In the genomic region with DNA sequence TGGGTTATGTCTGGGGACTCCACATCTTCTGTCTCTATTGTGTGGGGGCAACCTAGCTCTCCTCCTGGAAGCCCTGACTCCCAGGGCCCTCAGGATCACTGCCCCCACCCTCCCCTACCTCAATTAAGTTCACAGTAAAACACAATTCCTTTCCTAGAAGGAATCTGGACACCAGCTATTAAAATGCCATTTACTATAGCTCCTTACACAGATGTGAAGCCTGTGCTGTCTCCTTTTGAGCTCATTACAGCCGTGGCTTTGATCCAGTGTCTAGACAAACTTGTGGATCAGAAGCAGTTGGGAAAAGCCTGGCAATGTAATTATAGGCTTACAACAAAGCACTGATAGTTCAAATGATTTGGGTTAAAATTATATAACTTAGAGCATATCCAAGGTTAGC, we compare ENCODE assay signal across 16 cellular contexts.
A peak's percentile ranks its signal among the peaks of the same experiment; 100 is the strongest.
DNase-seq lines count a peak whose midpoint lies in the region; ATAC-seq and TF ChIP-seq lines count a peak whose summit lies in the region.
"Had no signal": no experiment of that assay in that cellular context is flagged by ENCODE, and none has a peak within 500 bp of the region (broad histone marks: within the 10 kb centered on the region; RNA-seq: fewer than 3 reads in every experiment).

No MANE protein-coding gene starts in this region.

- H3K23ac ChIP-seq in mesendoderm (ENCODE audit: low read length), result no peak overlapping the region

- H3K9ac ChIP-seq in mesendoderm (ENCODE audit: low read length) (no peak overlapping the region), smooth muscle cell (ENCODE audit: low read depth) (no peak overlapping the region)

- DNase-seq in NCI-H2227 (lab: John Stamatoyannopoulos, UW; ENCODE audit: unreplicated experiment) (peak; percentile 50), NCI-H82 (lab: John Stamatoyannopoulos, UW) (peak; percentile 52), mesendoderm (peak; percentile 16), smooth muscle cell (lab: John Stamatoyannopoulos, UW; ENCODE audit: unreplicated experiment) (no peak), NCI-H2171 treated with DMSO at 0.1 percent for 48 hours (lab: John Stamatoyannopoulos, UW) (no peak), SKM-1 (lab: John Stamatoyannopoulos, UW; ENCODE audit: unreplicated experiment) (no peak)
- DNase-seq: ACHN; BE2C; C1 segment of cervical spinal cord; CD4-positive, CD25-positive, alpha-beta regulatory T cell; CD8-positive, alpha-beta memory T cell; COR-L47; DMS 273 treated with DMSO at 0.1 percent for 48 hours had no signal

- no peaks in the 10 kb centered on the region for H3K9me3 ChIP-seq in smooth muscle cell (replicated peaks; ENCODE audit: low read depth)
- H3K9me3 ChIP-seq: BE2C, HAP-1 had no signal

- H4K5ac ChIP-seq in mesendoderm (ENCODE audit: low read length), result no peak overlapping the region

- H3K4ac ChIP-seq in mesendoderm (ENCODE audit: low read depth, low read length), result no peak overlapping the region

- H2BK120ac ChIP-seq in mesendoderm (ENCODE audit: low read depth, low read length), result no peak overlapping the region

- no CpG with 5 or more reads among the region's 1 CpG for WGBS in mesendoderm (ENCODE audit: extremely low coverage, insufficient coverage, low lambda C conversion rate)
- 8% methylated on average over 1 of the region's 1 CpG for WGBS in smooth muscle cell (ENCODE audit: low lambda C conversion rate)

- H3K56ac ChIP-seq in mesendoderm (ENCODE audit: low read length), result no peak overlapping the region

- H3K18ac ChIP-seq in mesendoderm (ENCODE audit: low read length), result no peak overlapping the region

- H3F3A ChIP-seq in smooth muscle cell (ENCODE audit: low read depth), result no peaks in the 10 kb centered on the region

- H3K4me2 ChIP-seq in mesendoderm (ENCODE audit: low read length) (no peak overlapping the region), smooth muscle cell (no peak overlapping the region)

- H3K27me3 ChIP-seq in mesendoderm (ENCODE audit: insufficient read depth, low read length, poor library complexity), result no peaks in the 10 kb centered on the region
- no peaks in the 10 kb centered on the region for H3K27me3 ChIP-seq in smooth muscle cell (ENCODE audit: low read depth)
- H3K27me3 ChIP-seq: BE2C had no signal

- no peak for TF ChIP-seq CTCF in smooth muscle cell (IDR thresholded peaks at IDR 0.05; ENCODE audit: borderline replicate concordance, insufficient read depth, poor library complexity, severe bottlenecking)

- H3K4me1 ChIP-seq in mesendoderm (ENCODE audit: control insufficient read depth, low read depth, low read length) (no peaks in the 10 kb centered on the region), smooth muscle cell (ENCODE audit: low read depth) (no peaks in the 10 kb centered on the region)
- H3K4me1 ChIP-seq: BE2C, HAP-1 had no signal

- H3K27ac ChIP-seq in mesendoderm (ENCODE audit: low read depth, low read length), result no peak overlapping the region
- H3K27ac ChIP-seq in smooth muscle cell (ENCODE audit: low read depth), result peak overlapping the region; percentile 29
- H3K27ac ChIP-seq: HL-60 had no signal

- H3K79me1 ChIP-seq in mesendoderm (ENCODE audit: low read length), result no peaks in the 10 kb centered on the region

- no peak overlapping the region for H2AK5ac ChIP-seq in mesendoderm (ENCODE audit: low read length)

- H3K4me3 ChIP-seq in mesendoderm (ENCODE audit: low read length) (no peak overlapping the region), smooth muscle cell (no peak overlapping the region)
- H3K4me3 ChIP-seq: HAP-1 had no signal

- no peak overlapping the region for H2AFZ ChIP-seq in smooth muscle cell (ENCODE audit: low read depth)

- H3K36me3 ChIP-seq in mesendoderm (ENCODE audit: control insufficient read depth, insufficient read depth, low read length), result no peaks in the 10 kb centered on the region
- no peaks in the 10 kb centered on the region for H3K36me3 ChIP-seq in smooth muscle cell (ENCODE audit: low read depth)
- H3K36me3 ChIP-seq: BE2C, HAP-1 had no signal

- no peak overlapping the region for H2BK5ac ChIP-seq in mesendoderm (ENCODE audit: low read length)

- ATAC-seq in HG03571 (IDR thresholded peaks at IDR 0.05; ENCODE audit: unreplicated experiment), result no peak

- no peak overlapping the region for H4K8ac ChIP-seq in mesendoderm (ENCODE audit: low read depth, low read length)

- no peaks in the 10 kb centered on the region for H4K20me1 ChIP-seq in smooth muscle cell (ENCODE audit: low read depth)

- H2BK15ac ChIP-seq in mesendoderm (replicated peaks; ENCODE audit: low read depth), result no peak overlapping the region

- no peaks in the 10 kb centered on the region for H3K79me2 ChIP-seq in mesendoderm (ENCODE audit: control insufficient read depth, insufficient read depth, low read length)
- H3K79me2 ChIP-seq in smooth muscle cell (ENCODE audit: low read depth), result no peaks in the 10 kb centered on the region

Comparison
In these comparisons a context has a peak if more than half of its experiments do, and no peak if none do; other contexts are left out.
1. DNase-seq: peak in NCI-H2227 (single experiment), NCI-H82 (single experiment) and mesendoderm (single experiment); none in smooth muscle cell (single experiment), NCI-H2171 treated with DMSO at 0.1 percent for 48 hours (single experiment) and SKM-1 (single experiment).